In genomic region chr3:41662288-41662687, GRCh38 we compare ENCODE assay signal across 21 cellular contexts.
DNase-seq lines count a peak whose midpoint lies in the region; FAIRE-seq and TF ChIP-seq lines count a peak whose summit lies in the region.
"Had no signal": no experiment of that assay in that cellular context is flagged by ENCODE, and none has a peak within 500 bp of the region (broad histone marks: within the 10 kb centered on the region; RNA-seq: fewer than 3 reads in every experiment).

No MANE protein-coding gene starts in this region.

- H3K4me3 ChIP-seq in AG10803 (ENCODE audit: low read length) (no peak overlapping the region), bronchial epithelial cell (ENCODE audit: low read depth, low read length) (no peak overlapping the region), dorsolateral prefrontal cortex (no peak overlapping the region), colonic mucosa (no peak overlapping the region)
- H3K4me3 ChIP-seq: SJSA1 had no signal

- H3K36me3 ChIP-seq in bronchial epithelial cell (ENCODE audit: control insufficient read depth, insufficient read depth, low read length) (no peaks in the 10 kb centered on the region), colonic mucosa (no peaks in the 10 kb centered on the region)
- H3K36me3 ChIP-seq: SJSA1 had no signal

- H3K27ac Mint-ChIP-seq in HFFc6: 0 out of 2 replicates have a peak overlapping the region, but pooled peaks have one; percentile 2
- H3K27ac Mint-ChIP-seq: B cell; CD4-positive, CD25-positive, alpha-beta regulatory T cell had no signal

- no peaks in the 10 kb centered on the region; the same call in 1 of the 2 replicates for H3K27me3 Mint-ChIP-seq in HFFc6 (ENCODE audit: insufficient read depth)
- H3K27me3 Mint-ChIP-seq: B cell; CD4-positive, CD25-positive, alpha-beta regulatory T cell had no signal

- H3K27me3 ChIP-seq in bronchial epithelial cell (ENCODE audit: control insufficient read depth, insufficient read depth, low read length): no peaks in the 10 kb centered on the region
- H3K27me3 ChIP-seq in dorsolateral prefrontal cortex: no peaks in the 10 kb centered on the region
- no peaks in the 10 kb centered on the region for H3K27me3 ChIP-seq in colonic mucosa
- H3K27me3 ChIP-seq: SJSA1 had no signal

- in situ Hi-C loops in ACHN (cut with HindIII; ENCODE audit: low pct_ligation_motif_present, low pct_unique_long_range_greater_than_20kb, low sequenced_read_pairs): no loop called here

- H3K36me3 Mint-ChIP-seq in HFFc6 (ENCODE audit: low read depth): peaks cover 21% of the 10 kb centered on the region

- H3K27ac ChIP-seq in dorsolateral prefrontal cortex: no peak overlapping the region
- no peak overlapping the region for H3K27ac ChIP-seq in colonic mucosa
- H3K27ac ChIP-seq: KMS-11, SJSA1 had no signal

- intact Hi-C loops in dorsolateral prefrontal cortex (cut with DNase I): no loop called here
- intact Hi-C loops in colonic mucosa (cut with DNase I): no loop called here

- no peak overlapping the region for H3K4me3 Mint-ChIP-seq in HFFc6
- H3K4me3 Mint-ChIP-seq: B cell; CD4-positive, CD25-positive, alpha-beta regulatory T cell had no signal

- H3K4me1 Mint-ChIP-seq in HFFc6 (ENCODE audit: low read depth): peaks cover 9% of the 10 kb centered on the region
- H3K4me1 Mint-ChIP-seq: B cell had no signal

- DNase-seq in AG10803 (ENCODE audit: low read depth): peak; percentile 31
- DNase-seq in HFFc6: peak; percentile 64
- DNase-seq in bronchial epithelial cell (ENCODE audit: low read depth): peak; percentile 39
- DNase-seq in hepatic stellate cell (ENCODE audit: low spot score): peak; percentile 6
- DNase-seq in dorsolateral prefrontal cortex: no peak
- no peak for DNase-seq in globus pallidus (ENCODE audit: low spot score)
- no peak for DNase-seq in colonic mucosa
- DNase-seq in ACHN: no peak
- DNase-seq: CD4-positive, CD25-positive, alpha-beta regulatory T cell; DMS53; NCI-H1048; NCI-H1436 treated with DMSO at 0.1 percent for 48 hours; NCI-H2029 treated with DMSO at 0.1 percent for 48 hours; NCI-H2171 treated with DMSO at 0.1 percent for 48 hours; NCI-H446 treated with DMSO at 0.1 percent for 48 hours had no signal

- H3K9me3 Mint-ChIP-seq in HFFc6: peaks cover 6% of the 10 kb centered on the region; the same call in 1 of the 2 replicates

- no peak overlapping the region for H3K9ac ChIP-seq in colonic mucosa (ENCODE audit: low read depth in 2 of 2, low read length in 2 of 2)
- H3K9ac ChIP-seq: KMS-11 had no signal

- no peaks in the 10 kb centered on the region for H3K9me3 ChIP-seq in colonic mucosa

- TF ChIP-seq CTCF in AG10803 (conservative IDR thresholded peaks at IDR 0.05; ENCODE audit: low read length) (no peak), HFFc6 (IDR thresholded peaks at IDR 0.05) (no peak), bronchial epithelial cell (IDR thresholded peaks at IDR 0.05; ENCODE audit: insufficient read depth, low read length, severe bottlenecking) (no peak), dorsolateral prefrontal cortex (IDR thresholded peaks at IDR 0.05 in 54 of 56, conservative IDR thresholded peaks at IDR 0.05 in 2 of 56; ENCODE audit: low read depth in 1 of 56, partially characterized antibody in 56 of 56) (no peak), colonic mucosa (IDR thresholded peaks at IDR 0.05) (no peak)

- no peak for FAIRE-seq in bronchial epithelial cell (lab: Jason Lieb, UNC)
- FAIRE-seq: A204.1, G401.6, HepG2 had no signal

- no peaks in the 10 kb centered on the region for H3K4me1 ChIP-seq in colonic mucosa
- H3K4me1 ChIP-seq: SJSA1 had no signal

Comparison
In these comparisons a context has a peak if more than half of its experiments do, and no peak if none do; other contexts are left out.
1. DNase-seq: peak in AG10803 (single experiment), HFFc6 (single experiment), bronchial epithelial cell (single experiment) and hepatic stellate cell (single experiment); none in dorsolateral prefrontal cortex (0 of 10), globus pallidus (single experiment), colonic mucosa (single experiment) and ACHN (single experiment).